In the genomic region with DNA sequence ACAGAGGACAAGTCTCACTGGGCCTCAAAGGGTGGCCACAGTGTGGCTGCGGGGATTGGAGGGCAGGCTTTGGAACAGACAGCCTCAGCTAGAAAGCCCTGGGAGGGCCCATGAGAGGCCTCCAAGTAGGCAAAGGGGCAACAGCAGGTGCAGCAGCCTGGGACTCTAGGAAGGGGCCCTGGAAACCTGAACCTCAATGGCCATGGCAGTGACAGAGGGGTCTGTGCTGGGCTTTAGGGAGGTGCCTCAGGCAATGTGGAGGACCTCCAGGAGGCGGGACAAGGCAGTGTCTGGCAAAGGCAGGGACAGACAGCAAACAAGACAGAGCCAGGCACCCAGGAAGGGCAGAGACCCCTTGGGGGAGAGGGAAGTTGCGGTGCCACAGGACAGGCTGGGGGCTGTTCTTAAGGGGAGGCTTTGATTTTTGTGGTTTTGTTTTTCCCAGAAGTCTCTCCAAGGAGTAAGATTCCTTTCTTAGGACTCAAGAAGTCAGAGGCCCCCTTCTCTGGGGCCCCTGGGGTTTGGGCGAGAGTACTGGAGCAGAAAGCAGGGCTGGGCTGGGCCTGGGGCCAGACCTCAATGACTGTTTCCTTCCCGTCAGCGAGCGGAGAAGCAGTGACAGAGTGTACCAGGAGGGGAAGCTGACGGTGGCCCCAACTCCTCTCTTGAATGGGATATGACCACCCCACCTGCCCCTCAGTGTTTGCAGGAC, we compare ENCODE assay signal across 7 cellular contexts. TPM values are rescaled to one million over a fixed set of nuclear protein-coding genes. Genes with fewer than 3 reads are reported as not detected.
A peak's percentile ranks its signal among the peaks of the same experiment; 100 is the strongest.
DNase-seq lines count a peak whose midpoint lies in the region; ATAC-seq, FAIRE-seq and TF ChIP-seq lines count a peak whose summit lies in the region.

No MANE protein-coding gene starts in this region.

- peak; percentile 15 for TF ChIP-seq POLR2A in GM19193 (IDR thresholded peaks at IDR 0.05; ENCODE audit: extremely low read depth, insufficient read depth, insufficient read length)
- no peak for TF ChIP-seq POLR2A in Peyer's patch (IDR thresholded peaks at IDR 0.05)
- no peak for TF ChIP-seq POLR2A in thyroid gland (IDR thresholded peaks at IDR 0.05)

- peak overlapping the region; percentile 56 for H3K4me3 Mint-ChIP-seq in chondrocyte (ENCODE audit: unreplicated experiment)
- peak overlapping the region; percentile 74 for H3K4me3 Mint-ChIP-seq in memory B cell

- no peaks in the 10 kb centered on the region for H3K27me3 ChIP-seq in Peyer's patch
- no peaks in the 10 kb centered on the region for H3K27me3 ChIP-seq in thyroid gland

- H3K36me3 Mint-ChIP-seq in chondrocyte (ENCODE audit: low read depth) = peaks cover 5% of the 10 kb centered on the region
- peaks cover 8% of the 10 kb centered on the region for H3K36me3 Mint-ChIP-seq in memory B cell

- H3K4me3 ChIP-seq in Peyer's patch (no peak overlapping the region), thyroid gland (replicated peaks in 1 of 3) (no peak overlapping the region)

- intact Hi-C loops in thyroid gland (cut with DNase I) = no loop called here

- H3K9me3 ChIP-seq in Peyer's patch (no peaks in the 10 kb centered on the region), thyroid gland (no peaks in the 10 kb centered on the region)

- ATAC-seq in memory B cell (ENCODE audit: low read depth) = peak; percentile 85

- no peak for FAIRE-seq in frontal cortex (lab: Jason Lieb, UNC)

- H3K4me1 ChIP-seq in Peyer's patch (peaks cover 0 to 35% (median 25%) of the 10 kb centered on the region in 4 donors), thyroid gland (peaks cover 37 to 77% of the 10 kb centered on the region in 2 donors)

- DNase-seq in Peyer's patch = peak in 2 of 3 donors; percentile 64 to 85
- no peak for DNase-seq in chondrocyte (ENCODE audit: low spot score)
- no peak for DNase-seq in memory B cell (ENCODE audit: low spot score in 2 of 2)
- peak; percentile 94 to 95 for DNase-seq in thyroid gland
- no peak for DNase-seq in frontal cortex (ENCODE audit: low spot score in 2 of 2)
- DNase-seq in NCI-H1417 (lab: John Stamatoyannopoulos, UW) = no peak

- H3K27me3 Mint-ChIP-seq in chondrocyte (ENCODE audit: low read depth) (no peaks in the 10 kb centered on the region), memory B cell (no peaks in the 10 kb centered on the region)

- H3K27ac Mint-ChIP-seq in chondrocyte (ENCODE audit: unreplicated experiment) (peak overlapping the region; percentile 98), memory B cell (peak overlapping the region; percentile 75)

- H3K36me3 ChIP-seq in Peyer's patch = no peaks in the 10 kb centered on the region
- no peaks in the 10 kb centered on the region for H3K36me3 ChIP-seq in thyroid gland

- no peak for TF ChIP-seq CTCF in Peyer's patch (IDR thresholded peaks at IDR 0.05)
- peak; percentile 37 for TF ChIP-seq CTCF in chondrocyte (IDR thresholded peaks at IDR 0.05)
- peak in 3 of 6 experiments; percentile 7 to 19 (median 11) for TF ChIP-seq CTCF in thyroid gland (IDR thresholded peaks at IDR 0.05)

- WGBS in thyroid gland, 2 donors = 2 to 5% methylated on average over 8 of the region's 8 CpGs

- peak overlapping the region; percentile 46 to 85 (median 70) for H3K27ac ChIP-seq in Peyer's patch
- peak overlapping the region; percentile 85 to 96 (median 93) for H3K27ac ChIP-seq in thyroid gland

- H3K9me3 Mint-ChIP-seq in chondrocyte (ENCODE audit: low read depth) (no peaks in the 10 kb centered on the region), memory B cell (no peaks in the 10 kb centered on the region)

- H3K4me1 Mint-ChIP-seq in chondrocyte (ENCODE audit: low read depth) (peaks cover 64% of the 10 kb centered on the region), memory B cell (peaks cover 45% of the 10 kb centered on the region)

RNA-seq across cellular contexts. Expression of gene STOML1, which starts 9.7 kb away (rescaled TPM):
- total RNA-seq in Peyer's patch = 10 to 100 TPM in 3 of 4 donors, not detected in 1; 10.9 to 24.5 (median 13.5) TPM
- 18.0 to 26.4 TPM (median 18.9 TPM) in 3 replicates for total RNA-seq in chondrocyte
- 10 to 100 TPM; 15.3 to 42.1 (median 30.1) TPM for total RNA-seq in thyroid gland
- total RNA-seq in frontal cortex = 24.1 TPM

RNA-seq across cellular contexts. Expression of gene PML, which starts 12.1 kb away (rescaled TPM):
- total RNA-seq in Peyer's patch = 100 to 1,000 TPM in 1 of 4 donors, 10 to 100 TPM in 3; 52.4 to 116 (median 82.9) TPM
- 38.8 to 44.3 TPM (median 40.0 TPM) in 3 replicates for total RNA-seq in chondrocyte
- 100 to 1,000 TPM in 1 of 4 donors, 10 to 100 TPM in 3; 55.9 to 141 (median 76.5) TPM for total RNA-seq in thyroid gland
- 3.7 TPM for total RNA-seq in frontal cortex

RNA-seq across cellular contexts. Expression of gene LOXL1, which starts 56.1 kb away (rescaled TPM):
- total RNA-seq in Peyer's patch (1 to 10 TPM; 1.8 to 8.3 (median 5.4) TPM), chondrocyte (428 to 446 TPM (median 444 TPM) in 3 replicates), thyroid gland (10 to 100 TPM in 3 of 4 donors, 1 to 10 TPM in 1; 9.9 to 15.2 (median 12.0) TPM), frontal cortex (2.4 TPM)

Comparison
In these comparisons a context has a peak if more than half of its experiments do, and no peak if none do; other contexts are left out.
1. DNase-seq: peak in Peyer's patch (2 of 3) and thyroid gland (2 of 2); none in chondrocyte (single experiment), memory B cell (0 of 2), frontal cortex (0 of 2) and NCI-H1417 (0 of 3).
2. RNA of gene LOXL1, which starts 56.1 kb away (total RNA-seq): 428 to 446 TPM in chondrocyte; 9.9 to 15.2 TPM in thyroid gland, 1.8 to 8.3 TPM in Peyer's patch and 2.4 TPM in frontal cortex (single experiment); every median in the first group is over 10 times any median in the second.